Comparison of ENCODE assay signal across 17 cellular contexts in the genomic region with DNA sequence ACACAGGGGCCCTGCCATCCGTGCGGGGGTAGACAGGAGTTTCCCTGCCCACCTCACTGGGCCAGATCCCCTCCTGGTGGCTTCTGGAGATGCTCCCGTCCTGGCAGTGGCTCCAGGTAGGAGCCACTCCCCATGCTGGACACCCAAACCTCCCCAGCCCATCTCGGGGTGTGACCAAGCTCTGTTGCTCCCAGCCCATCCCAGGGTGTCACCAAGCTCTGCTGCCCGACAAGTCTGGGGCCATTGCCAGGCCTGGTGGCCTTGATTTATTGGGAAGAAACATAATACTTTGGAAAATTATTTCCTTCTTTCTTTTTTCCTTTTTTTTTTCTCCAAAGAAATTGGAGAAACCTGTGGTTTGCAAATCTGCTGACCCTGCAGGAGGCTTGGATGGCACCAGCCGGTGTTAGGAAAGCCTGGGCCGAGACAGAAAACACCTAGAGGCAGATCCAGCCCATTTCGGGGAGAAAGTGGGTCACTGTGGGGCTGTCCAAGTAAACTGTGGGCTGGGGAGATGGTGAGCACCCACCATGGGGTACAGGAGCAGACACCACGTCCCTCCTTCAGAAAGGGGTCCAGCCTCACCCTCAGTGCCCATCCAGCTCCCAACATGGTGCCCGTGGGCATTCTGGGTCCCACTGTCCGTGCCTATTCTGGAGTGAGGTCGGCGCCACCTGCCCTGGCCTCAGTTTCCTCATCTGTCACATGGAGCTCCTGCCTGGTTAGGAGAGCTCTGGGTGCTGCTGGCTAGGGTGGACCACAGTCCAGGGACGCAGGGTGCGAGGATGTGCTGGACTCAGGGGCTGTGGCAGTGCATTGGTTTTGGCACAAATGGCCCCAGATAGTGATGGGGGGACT. TPM values are rescaled to one million over a fixed set of nuclear protein-coding genes. Genes with fewer than 3 reads are reported as not detected.
DNase-seq lines count a peak whose midpoint lies in the region; ATAC-seq and TF ChIP-seq lines count a peak whose summit lies in the region.
"Had no signal": no experiment of that assay in that cellular context is flagged by ENCODE, and none has a peak within 500 bp of the region (broad histone marks: within the 10 kb centered on the region; RNA-seq: fewer than 3 reads in every experiment).

No MANE protein-coding gene starts in this region.

- intact Hi-C loops in left lung (cut with DNase I): no loop called here
- intact Hi-C loops in spleen (cut with DNase I; ENCODE audit: low total_unique reads): no loop called here
- intact Hi-C loops in Calu3 (cut with micrococcal nuclease; ENCODE audit: unreplicated experiment): no loop called here

- BruUV-seq in Calu3 (replicated peaks; lab: Mats Ljungman, UMichigan): no TSS peak

- in situ Hi-C loops in G401 (cut with HindIII; ENCODE audit: low sequenced_read_pairs): no loop called here

- H3K36me3 Mint-ChIP-seq in Calu3 (ENCODE audit: insufficient read depth, unreplicated experiment): no peaks in the 10 kb centered on the region
- H3K36me3 Mint-ChIP-seq: CD4-positive, alpha-beta memory T cell had no signal

- H3K27ac ChIP-seq in left lung: no peak overlapping the region
- peak overlapping the region in 4 of 8 donors; percentile 15 to 69 (median 51) for H3K27ac ChIP-seq in spleen
- H3K27ac ChIP-seq: SK-N-MC had no signal

- H3K27me3 Mint-ChIP-seq in Calu3 (ENCODE audit: unreplicated experiment): peaks cover 74% of the 10 kb centered on the region

- CTCF ChIA-PET in Calu3 (lab: Charles Lee): no interaction called here

- no peak overlapping the region for H3K4me3 ChIP-seq in BE2C (ENCODE audit: low read depth, low read length)
- no peak overlapping the region for H3K4me3 ChIP-seq in left lung
- peak overlapping the region in 1 of 8 donors; percentile 50 for H3K4me3 ChIP-seq in spleen
- H3K4me3 ChIP-seq: HAP-1, SK-N-MC had no signal

- 74 to 90% (median 82%) methylated on average over 7 to 15 of the region's 15 CpGs for WGBS in spleen, 5 donors

- no peak overlapping the region for H3K4me3 Mint-ChIP-seq in Calu3 (ENCODE audit: low read depth, unreplicated experiment)
- H3K4me3 Mint-ChIP-seq: CD4-positive, alpha-beta memory T cell had no signal

- H3K4me1 Mint-ChIP-seq in Calu3 (ENCODE audit: low read depth, unreplicated experiment): no peaks in the 10 kb centered on the region
- H3K4me1 Mint-ChIP-seq: CD4-positive, alpha-beta memory T cell had no signal

- H3K27ac Mint-ChIP-seq in Calu3 (ENCODE audit: unreplicated experiment): no peak overlapping the region
- H3K27ac Mint-ChIP-seq: CD4-positive, alpha-beta memory T cell had no signal

- TF ChIP-seq CTCF in BE2C (IDR thresholded peaks at IDR 0.05; ENCODE audit: low read depth, low read length) (no peak), left lung (IDR thresholded peaks at IDR 0.05) (no peak), spleen (IDR thresholded peaks at IDR 0.05 in 8 of 11, conservative IDR thresholded peaks at IDR 0.05 in 3 of 11) (no peak), Calu3 (IDR thresholded peaks at IDR 0.05; ENCODE audit: unreplicated experiment) (no peak)

- H3K36me3 ChIP-seq in BE2C (no peaks in the 10 kb centered on the region), left lung (no peaks in the 10 kb centered on the region), spleen (no peaks in the 10 kb centered on the region)
- H3K36me3 ChIP-seq: HAP-1 had no signal

- no peaks in the 10 kb centered on the region for H3K9me3 Mint-ChIP-seq in Calu3 (ENCODE audit: low read depth, unreplicated experiment)

- TF ChIP-seq POLR2A in spleen (IDR thresholded peaks at IDR 0.05): no peak

- no peaks in the 10 kb centered on the region for H3K27me3 ChIP-seq in BE2C
- peaks cover 11 to 85% of the 10 kb centered on the region in 2 donors for H3K27me3 ChIP-seq in left lung
- H3K27me3 ChIP-seq in spleen (replicated peaks in 1 of 7): peaks cover 0 to 80% (median 13%) of the 10 kb centered on the region in 7 donors

- DNase-seq in BE2C: peak; percentile 5
- DNase-seq in G401 (ENCODE audit: low spot score): peak; percentile 82
- DNase-seq in left lung: peak; percentile 25 to 45
- peak; percentile 45 for DNase-seq in spleen
- no peak for DNase-seq in NCI-H446 (lab: John Stamatoyannopoulos, UW)
- no peak for DNase-seq in SW 1271 (lab: John Stamatoyannopoulos, UW)
- DNase-seq in Calu3: no peak
- DNase-seq: ACHN, AML-193, KG1, NCI-H1436, NCI-H2029, NCI-H2171 treated with DMSO at 0.1 percent for 48 hours, NCI-H82 had no signal

- no peak for ATAC-seq in left lung

- H3K4me1 ChIP-seq in BE2C: peaks cover 19% of the 10 kb centered on the region
- no peaks in the 10 kb centered on the region for H3K4me1 ChIP-seq in left lung
- H3K4me1 ChIP-seq in spleen: peaks cover 0 to 13% (median 0%) of the 10 kb centered on the region in 6 donors
- H3K4me1 ChIP-seq: HAP-1 had no signal

- H3K9me3 ChIP-seq in BE2C: no peaks in the 10 kb centered on the region
- H3K9me3 ChIP-seq in left lung: no peaks in the 10 kb centered on the region
- no peaks in the 10 kb centered on the region for H3K9me3 ChIP-seq in spleen
- H3K9me3 ChIP-seq: HAP-1 had no signal

RNA-seq across cellular contexts. Expression of gene ADRA2C, which starts 59.4 kb away (rescaled TPM):
- polyA plus RNA-seq in BE2C (2012; ENCODE audit: insufficient read depth, insufficient read length, low read depth): 44.5 TPM
- total RNA-seq in G401 (2014; rRNA removed; shearing (Covaris generic)): 7.9 and 11.7 TPM in 2 replicates
- 1 to 10 TPM; 1.4 to 3.2 TPM for total RNA-seq in left lung
- 10 to 100 TPM; 19.5 to 42.1 (median 37.6) TPM for total RNA-seq in spleen
- polyA plus RNA-seq in spleen: 10 to 100 TPM in 1 of 3 donors, 1 to 10 TPM in 2; 9.4 to 15.5 (median 9.9) TPM
- 2.4 and 3.4 TPM in 2 replicates for total RNA-seq in Calu3 (2022)
- total RNA-seq: CD4-positive, alpha-beta memory T cell had no signal
- polyA plus RNA-seq: CD4-positive, alpha-beta memory T cell had no signal

Comparison
In these comparisons a context has a peak if more than half of its experiments do, and no peak if none do; other contexts are left out.
1. DNase-seq: peak in BE2C (single experiment), G401 (single experiment), left lung (2 of 2) and spleen (single experiment); none in NCI-H446 (0 of 2), SW 1271 (0 of 2) and Calu3 (single experiment).